ENCODE assay signal across 11 cellular contexts in genomic region chr2:177633910-177634294, GRCh38.
DNase-seq lines count a peak whose midpoint lies in the region; ATAC-seq and TF ChIP-seq lines count a peak whose summit lies in the region.
"Had no signal": no experiment of that assay in that cellular context is flagged by ENCODE, and none has a peak within 500 bp of the region (broad histone marks: within the 10 kb centered on the region; RNA-seq: fewer than 3 reads in every experiment).

No MANE protein-coding gene starts in this region.

- no peak for TF ChIP-seq POLR2A in erythroblast (IDR thresholded peaks at IDR 0.05; ENCODE audit: low read length)

- H3K36me3 ChIP-seq in BJ (ENCODE audit: control insufficient read depth, insufficient read depth, low read length): no peaks in the 10 kb centered on the region
- H3K36me3 ChIP-seq: MG63, spleen had no signal

- ATAC-seq in GM18873 (IDR thresholded peaks at IDR 0.05; ENCODE audit: low FRiP score, unreplicated experiment): no peak

- H3K27ac Mint-ChIP-seq in IgD-negative memory B cell: peak overlapping the region in 1 of 3 donors; percentile 16
- peak overlapping the region; percentile 90 for H3K27ac Mint-ChIP-seq in chondrocyte (ENCODE audit: unreplicated experiment)
- peak overlapping the region; percentile 91 for H3K27ac Mint-ChIP-seq in neural crest cell (ENCODE audit: unreplicated experiment)

- no peaks in the 10 kb centered on the region for H3K36me3 Mint-ChIP-seq in IgD-negative memory B cell
- H3K36me3 Mint-ChIP-seq in chondrocyte (ENCODE audit: low read depth): no peaks in the 10 kb centered on the region
- H3K36me3 Mint-ChIP-seq in neural crest cell (ENCODE audit: low read depth): no peaks in the 10 kb centered on the region

- H3K4me3 Mint-ChIP-seq in IgD-negative memory B cell: peak overlapping the region; percentile 70 to 94 (median 91)
- peak overlapping the region; percentile 76 for H3K4me3 Mint-ChIP-seq in chondrocyte (ENCODE audit: unreplicated experiment)
- peak overlapping the region; percentile 82 for H3K4me3 Mint-ChIP-seq in neural crest cell

- H3K4me1 Mint-ChIP-seq in IgD-negative memory B cell (peaks cover 0 to 17% (median 9%) of the 10 kb centered on the region in 3 donors), chondrocyte (ENCODE audit: low read depth) (peaks cover 4% of the 10 kb centered on the region), neural crest cell (peaks cover 17% of the 10 kb centered on the region)

- H3K27me3 ChIP-seq in BJ (ENCODE audit: control insufficient read depth, insufficient read depth, low read length): no peaks in the 10 kb centered on the region
- H3K27me3 ChIP-seq: MG63 had no signal

- H3K27me3 Mint-ChIP-seq in IgD-negative memory B cell (peaks cover 2% of the 10 kb centered on the region), chondrocyte (ENCODE audit: low read depth) (peaks cover 2% of the 10 kb centered on the region), neural crest cell (ENCODE audit: low read depth) (no peaks in the 10 kb centered on the region)

- POLR2A ChIA-PET in BJ (lab: Charles Lee): no interaction called here

- peak overlapping the region; percentile 18; the same call in 1 of the 2 replicates for H3K4me3 ChIP-seq in BJ (ENCODE audit: low read depth, low read length)
- H3K4me3 ChIP-seq: MG63 had no signal

- H3K9me3 Mint-ChIP-seq in IgD-negative memory B cell: no peaks in the 10 kb centered on the region
- no peaks in the 10 kb centered on the region for H3K9me3 Mint-ChIP-seq in chondrocyte (ENCODE audit: low read depth)
- H3K9me3 Mint-ChIP-seq in neural crest cell: no peaks in the 10 kb centered on the region

- DNase-seq in BJ (ENCODE audit: low read depth) (no peak), chondrocyte (ENCODE audit: low spot score) (no peak), neural crest cell (ENCODE audit: low read depth, low spot score) (no peak), erythroblast (lab: John Stamatoyannopoulos, UW) (no peak), iPS-NIHi7 (ENCODE audit: extremely low spot score) (no peak)
- no peak for DNase-seq in effector CD8-positive, alpha-beta T cell (lab: John Stamatoyannopoulos, UW)
- DNase-seq: MG63, SHP77 treated with DMSO at 0.1 percent for 48 hours, spleen had no signal

- CTCF ChIA-PET in BJ (lab: Yijun Ruan, JAX): no interaction called here

- TF ChIP-seq CTCF in BJ (IDR thresholded peaks at IDR 0.05; ENCODE audit: insufficient read depth, low read depth, low read length) (no peak), chondrocyte (IDR thresholded peaks at IDR 0.05) (no peak), neural crest cell (conservative IDR thresholded peaks at IDR 0.05) (no peak)
